Comparison of ENCODE assay signal across 8 cellular contexts in the genomic region with DNA sequence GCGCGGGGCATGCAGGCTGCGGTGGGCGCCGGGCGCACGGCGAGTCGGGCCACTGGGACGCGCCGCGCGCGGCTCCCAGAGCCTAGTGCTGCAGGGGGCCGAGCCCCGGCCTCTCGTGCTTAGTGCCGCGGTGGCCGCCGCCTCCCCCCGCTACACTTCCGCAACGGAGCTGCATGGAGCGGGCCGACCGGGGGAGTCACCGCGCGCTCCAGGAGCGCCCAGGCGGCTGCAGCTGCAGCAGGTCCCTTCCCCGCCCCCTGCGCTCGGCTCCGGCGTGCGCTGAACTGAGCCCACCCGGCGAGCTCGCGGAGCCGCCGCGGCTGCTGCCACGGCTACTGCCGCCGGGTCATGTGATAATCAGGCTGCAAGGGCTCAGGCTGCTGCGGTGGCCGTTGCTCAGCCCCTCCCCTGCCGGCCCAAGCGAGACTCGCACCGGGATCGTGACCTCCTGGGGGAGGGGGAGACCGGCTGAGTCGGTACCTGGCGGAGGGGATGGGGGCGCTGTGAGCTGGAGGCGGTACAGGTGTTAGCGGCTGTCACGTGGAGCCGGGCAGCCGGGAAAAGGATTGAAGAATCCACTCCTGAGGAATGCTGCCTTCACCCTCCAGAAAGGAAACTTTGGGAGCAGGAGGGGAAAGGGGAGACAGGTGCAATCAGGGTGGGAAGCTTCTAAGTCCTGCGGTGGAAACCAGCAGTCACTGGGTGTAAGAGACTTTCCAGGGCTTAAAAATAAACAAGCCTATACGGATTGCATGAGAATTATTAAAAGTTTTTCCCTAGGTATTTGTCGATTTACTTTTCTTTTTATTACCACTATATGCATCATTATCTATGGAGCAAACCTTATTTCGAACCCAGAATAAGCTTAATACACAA. TPM values are rescaled to one million over a fixed set of nuclear protein-coding genes. Genes with fewer than 3 reads are reported as not detected.
A peak's percentile ranks its signal among the peaks of the same experiment; 100 is the strongest.
DNase-seq lines count a peak whose midpoint lies in the region; ATAC-seq and TF ChIP-seq lines count a peak whose summit lies in the region.

A gene with protein sequence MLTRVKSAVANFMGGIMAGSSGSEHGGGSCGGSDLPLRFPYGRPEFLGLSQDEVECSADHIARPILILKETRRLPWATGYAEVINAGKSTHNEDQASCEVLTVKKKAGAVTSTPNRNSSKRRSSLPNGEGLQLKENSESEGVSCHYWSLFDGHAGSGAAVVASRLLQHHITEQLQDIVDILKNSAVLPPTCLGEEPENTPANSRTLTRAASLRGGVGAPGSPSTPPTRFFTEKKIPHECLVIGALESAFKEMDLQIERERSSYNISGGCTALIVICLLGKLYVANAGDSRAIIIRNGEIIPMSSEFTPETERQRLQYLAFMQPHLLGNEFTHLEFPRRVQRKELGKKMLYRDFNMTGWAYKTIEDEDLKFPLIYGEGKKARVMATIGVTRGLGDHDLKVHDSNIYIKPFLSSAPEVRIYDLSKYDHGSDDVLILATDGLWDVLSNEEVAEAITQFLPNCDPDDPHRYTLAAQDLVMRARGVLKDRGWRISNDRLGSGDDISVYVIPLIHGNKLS (minus strand): TSS at position 352 of the 876 bp plus-strand sequence. CDS start 414 bp downstream, outside the sequence.

- H3K4me3 ChIP-seq in adipocyte (ENCODE audit: low read length) (peak within 1 kb of the TSS; percentile 81), ovary (peak within 1 kb of the TSS; percentile 77)

- intact Hi-C loops in left cardiac atrium (cut with DNase I), result loop anchor here (5.0 to 10.0 kb wide), 3 partner anchors 70 to 120 kb away; no protein-coding TSS in a partner anchor
- intact Hi-C loops in ovary (cut with DNase I), result loop anchor here in 3 of 4 donors (10.0 kb wide), 3 partner anchors 70 to 490 kb away; no protein-coding TSS in a partner anchor

- ATAC-seq in GM21515 (IDR thresholded peaks at IDR 0.05; ENCODE audit: unreplicated experiment) (peak; percentile 71), left cardiac atrium (peak; percentile 83 to 88)

- TF ChIP-seq CTCF in ovary (IDR thresholded peaks at IDR 0.05), result peak in 1 of 3 donors; percentile 56

- H3K9me3 ChIP-seq in ES-I3 (ENCODE audit: control insufficient read depth, insufficient read depth, low read length), result no peaks in the 10 kb centered on the region
- H3K9me3 ChIP-seq in adipocyte (ENCODE audit: control insufficient read depth, low read length), result no peaks in the 10 kb centered on the region
- H3K9me3 ChIP-seq in ovary, result no peaks in the 10 kb centered on the region

- TF ChIP-seq EP300 in ovary (IDR thresholded peaks at IDR 0.05), result no peak

- H3K27me3 ChIP-seq in adipocyte (replicated peaks; ENCODE audit: control insufficient read depth, insufficient read depth, low read length), result peaks cover 16% of the 10 kb centered on the region
- no peaks in the 10 kb centered on the region for H3K27me3 ChIP-seq in ovary

- H3K36me3 ChIP-seq in ES-I3 (ENCODE audit: insufficient read depth, low read length) (no peaks in the 10 kb centered on the region), adipocyte (ENCODE audit: control insufficient read depth, insufficient read depth, low read length, severe bottlenecking) (no peaks in the 10 kb centered on the region), ovary (no peaks in the 10 kb centered on the region)

- H3K4me1 ChIP-seq in ES-I3 (ENCODE audit: insufficient read depth, low read length) (peaks cover 17% of the 10 kb centered on the region), adipocyte (ENCODE audit: control insufficient read depth, insufficient read depth, low read length) (peaks cover 9% of the 10 kb centered on the region), ovary (ENCODE audit: insufficient read depth) (no peaks in the 10 kb centered on the region)

- WGBS in ovary, 3 donors, result 1% methylated on average over 48 to 69 of the region's 69 CpGs

- H3K27ac ChIP-seq in ovary, result peak within 1 kb of the TSS in 1 of 2 donors; percentile 31

- DNase-seq in HT-29 (ENCODE audit: low spot score) (peak; percentile 87), NOMO-1 treated with DMSO at 0.1 percent for 48 hours (lab: John Stamatoyannopoulos, UW; ENCODE audit: unreplicated experiment) (peak; percentile 48), adipocyte (ENCODE audit: low read depth) (peak; percentile 78), left cardiac atrium (peak; percentile 73), ovary (peak; percentile 46 to 79 (median 60))
- DNase-seq in central memory CD4-positive, alpha-beta T cell, result no peak

- H3K9ac ChIP-seq in ES-I3 (ENCODE audit: low read depth, low read length), result peak within 1 kb of the TSS; percentile 58
- peak within 1 kb of the TSS; percentile 68 for H3K9ac ChIP-seq in adipocyte (ENCODE audit: low read length)

- no peak for TF ChIP-seq POLR2A in ovary (IDR thresholded peaks at IDR 0.05)

RNA-seq across cellular contexts. Expression of the gene that starts here (rescaled TPM):
- 12.4 and 18.9 TPM in 2 replicates for total RNA-seq in HT-29 (2014; rRNA removed; shearing (Covaris generic))
- total RNA-seq in left cardiac atrium (1 to 10 TPM; 3.3 to 4.3 TPM), ovary (10 to 100 TPM in 6 of 7 donors, 1 to 10 TPM in 1; 1.6 to 45.4 (median 21.0) TPM)
- polyA plus RNA-seq in ovary, result 10 to 100 TPM; 10.9 to 11.3 TPM
